Comparison of ENCODE assay signal across 3 cellular contexts in the genomic region with DNA sequence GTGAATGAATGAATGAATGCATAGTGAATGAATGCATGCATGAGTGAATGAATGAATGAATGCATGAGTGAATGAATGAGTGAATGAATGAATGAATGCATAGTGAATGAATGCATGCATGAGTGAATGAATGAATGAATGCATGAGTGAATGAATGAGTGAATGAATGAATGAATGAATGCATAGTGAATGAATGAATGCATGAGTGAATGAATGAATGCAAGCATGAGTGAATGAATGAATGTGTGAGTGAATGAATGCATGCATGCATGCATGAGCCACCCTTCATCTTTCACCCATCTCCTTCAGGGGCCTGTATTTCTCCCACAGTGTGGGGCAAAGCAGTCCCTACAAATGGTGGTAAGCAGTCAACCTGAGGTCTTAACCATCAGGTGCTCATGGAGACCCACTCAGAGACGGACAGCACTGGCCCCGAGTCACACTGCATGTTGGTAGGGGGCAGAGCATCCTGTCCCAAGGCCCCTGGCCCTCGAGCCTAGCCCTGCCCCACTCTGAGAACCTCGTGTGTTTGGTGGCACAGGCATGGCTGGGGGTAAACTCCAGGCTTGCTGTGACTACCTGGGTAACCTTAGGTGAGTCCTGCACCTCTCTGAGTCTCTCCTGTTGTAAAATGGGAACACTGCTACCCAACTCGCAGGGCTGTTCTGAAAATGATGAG.
TF ChIP-seq lines count a peak whose summit lies in the region.

No MANE protein-coding gene starts in this region.

TF ChIP-seq in A549, 52 proteins besides CTCF, POLR2A, EP300 and RAD21:
- TF ChIP-seq CHD2 (IDR thresholded peaks at IDR 0.05; ENCODE audit: low read length, partially characterized antibody) (no peak), GATA3 (IDR thresholded peaks at IDR 0.05; ENCODE audit: borderline replicate concordance) (no peak), POLR2AphosphoS2 (conservative IDR thresholded peaks at IDR 0.05; ENCODE audit: low read length) (no peak), FOXS1 (CRISPR knock-in tag; IDR thresholded peaks at IDR 0.05) (no peak), FOSB (CRISPR knock-in tag; IDR thresholded peaks at IDR 0.05) (no peak), ESRRA (IDR thresholded peaks at IDR 0.05; ENCODE audit: borderline replicate concordance, low read length) (no peak), MAFK (IDR thresholded peaks at IDR 0.05; ENCODE audit: partially characterized antibody) (no peak), CEBPB (IDR thresholded peaks at IDR 0.05) (no peak), BHLHE40 (IDR thresholded peaks at IDR 0.05; ENCODE audit: low read depth, low read length) (no peak), HEYL (CRISPR knock-in tag; IDR thresholded peaks at IDR 0.05) (no peak), HOXB13 (CRISPR knock-in tag; IDR thresholded peaks at IDR 0.05; ENCODE audit: low read depth) (no peak)
- TF ChIP-seq, protein P1, sequence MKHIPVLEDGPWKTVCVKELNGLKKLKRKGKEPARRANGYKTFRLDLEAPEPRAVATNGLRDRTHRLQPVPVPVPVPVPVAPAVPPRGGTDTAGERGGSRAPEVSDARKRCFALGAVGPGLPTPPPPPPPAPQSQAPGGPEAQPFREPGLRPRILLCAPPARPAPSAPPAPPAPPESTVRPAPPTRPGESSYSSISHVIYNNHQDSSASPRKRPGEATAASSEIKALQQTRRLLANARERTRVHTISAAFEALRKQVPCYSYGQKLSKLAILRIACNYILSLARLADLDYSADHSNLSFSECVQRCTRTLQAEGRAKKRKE (CRISPR knock-in tag; IDR thresholded peaks at IDR 0.05; ENCODE audit: low read depth): no peak
- TF ChIP-seq, protein P2, sequence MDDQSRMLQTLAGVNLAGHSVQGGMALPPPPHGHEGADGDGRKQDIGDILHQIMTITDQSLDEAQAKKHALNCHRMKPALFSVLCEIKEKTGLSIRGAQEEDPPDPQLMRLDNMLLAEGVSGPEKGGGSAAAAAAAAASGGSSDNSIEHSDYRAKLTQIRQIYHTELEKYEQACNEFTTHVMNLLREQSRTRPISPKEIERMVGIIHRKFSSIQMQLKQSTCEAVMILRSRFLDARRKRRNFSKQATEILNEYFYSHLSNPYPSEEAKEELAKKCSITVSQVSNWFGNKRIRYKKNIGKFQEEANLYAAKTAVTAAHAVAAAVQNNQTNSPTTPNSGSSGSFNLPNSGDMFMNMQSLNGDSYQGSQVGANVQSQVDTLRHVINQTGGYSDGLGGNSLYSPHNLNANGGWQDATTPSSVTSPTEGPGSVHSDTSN (IDR thresholded peaks at IDR 0.05): no peak

TF ChIP-seq in HEK293T, 16 proteins besides CTCF, POLR2A, EP300 and RAD21:
- no peak for TF ChIP-seq L3MBTL2 (conservative IDR thresholded peaks at IDR 0.05)
- TF ChIP-seq NFRKB (IDR thresholded peaks at IDR 0.05): peak; percentile 40; the same call in 1 of the 2 replicates

TF ChIP-seq in GM12878, 131 proteins besides CTCF, POLR2A, EP300 and RAD21:
- no peak for TF ChIP-seq SRF (IDR thresholded peaks at IDR 0.05; ENCODE audit: low read depth in 2 of 2, low read length in 2 of 2)
- peak; percentile 99 for TF ChIP-seq ZNF24 (IDR thresholded peaks at IDR 0.05)
- no peak for TF ChIP-seq STAT3 (IDR thresholded peaks at IDR 0.05; ENCODE audit: low read depth, low read length)
- no peak for TF ChIP-seq ZNF622 (IDR thresholded peaks at IDR 0.05)
- no peak for TF ChIP-seq TCF7 (IDR thresholded peaks at IDR 0.05; ENCODE audit: borderline replicate concordance)
- TF ChIP-seq, protein P3, sequence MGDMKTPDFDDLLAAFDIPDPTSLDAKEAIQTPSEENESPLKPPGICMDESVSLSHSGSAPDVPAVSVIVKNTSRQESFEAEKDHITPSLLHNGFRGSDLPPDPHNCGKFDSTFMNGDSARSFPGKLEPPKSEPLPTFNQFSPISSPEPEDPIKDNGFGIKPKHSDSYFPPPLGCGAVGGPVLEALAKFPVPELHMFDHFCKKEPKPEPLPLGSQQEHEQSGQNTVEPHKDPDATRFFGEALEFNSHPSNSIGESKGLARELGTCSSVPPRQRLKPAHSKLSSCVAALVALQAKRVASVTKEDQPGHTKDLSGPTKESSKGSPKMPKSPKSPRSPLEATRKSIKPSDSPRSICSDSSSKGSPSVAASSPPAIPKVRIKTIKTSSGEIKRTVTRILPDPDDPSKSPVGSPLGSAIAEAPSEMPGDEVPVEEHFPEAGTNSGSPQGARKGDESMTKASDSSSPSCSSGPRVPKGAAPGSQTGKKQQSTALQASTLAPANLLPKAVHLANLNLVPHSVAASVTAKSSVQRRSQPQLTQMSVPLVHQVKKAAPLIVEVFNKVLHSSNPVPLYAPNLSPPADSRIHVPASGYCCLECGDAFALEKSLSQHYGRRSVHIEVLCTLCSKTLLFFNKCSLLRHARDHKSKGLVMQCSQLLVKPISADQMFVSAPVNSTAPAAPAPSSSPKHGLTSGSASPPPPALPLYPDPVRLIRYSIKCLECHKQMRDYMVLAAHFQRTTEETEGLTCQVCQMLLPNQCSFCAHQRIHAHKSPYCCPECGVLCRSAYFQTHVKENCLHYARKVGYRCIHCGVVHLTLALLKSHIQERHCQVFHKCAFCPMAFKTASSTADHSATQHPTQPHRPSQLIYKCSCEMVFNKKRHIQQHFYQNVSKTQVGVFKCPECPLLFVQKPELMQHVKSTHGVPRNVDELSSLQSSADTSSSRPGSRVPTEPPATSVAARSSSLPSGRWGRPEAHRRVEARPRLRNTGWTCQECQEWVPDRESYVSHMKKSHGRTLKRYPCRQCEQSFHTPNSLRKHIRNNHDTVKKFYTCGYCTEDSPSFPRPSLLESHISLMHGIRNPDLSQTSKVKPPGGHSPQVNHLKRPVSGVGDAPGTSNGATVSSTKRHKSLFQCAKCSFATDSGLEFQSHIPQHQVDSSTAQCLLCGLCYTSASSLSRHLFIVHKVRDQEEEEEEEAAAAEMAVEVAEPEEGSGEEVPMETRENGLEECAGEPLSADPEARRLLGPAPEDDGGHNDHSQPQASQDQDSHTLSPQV (IDR thresholded peaks at IDR 0.05): no peak
- no peak for TF ChIP-seq ZNF274 (IDR thresholded peaks at IDR 0.05; ENCODE audit: insufficient read depth, insufficient read length)
TF ChIP-seq in GM12878: peak in this region for 1.
